In the genomic region with DNA sequence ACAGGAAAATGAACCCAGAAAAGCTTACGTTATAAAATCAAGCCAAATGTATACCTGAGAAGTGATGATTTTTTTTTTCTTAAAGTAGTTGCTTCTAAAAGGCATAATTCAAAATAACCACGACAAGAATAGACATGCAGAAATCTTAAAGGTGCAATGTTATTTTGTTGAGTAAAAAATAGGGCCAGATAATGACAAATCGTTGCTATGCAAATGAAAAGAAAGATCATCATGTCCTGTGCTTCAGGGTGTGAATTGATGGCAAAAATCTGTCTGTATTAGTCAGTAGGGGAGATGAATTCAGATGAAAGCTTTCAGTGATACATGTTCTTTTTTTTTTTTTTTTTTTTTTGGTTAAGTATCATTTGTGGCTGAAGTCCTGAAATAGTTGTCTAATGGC, we compare ENCODE assay signal across 26 cellular contexts. TPM values are rescaled to one million over a fixed set of nuclear protein-coding genes. Genes with fewer than 3 reads are reported as not detected.
"Had no signal": no experiment of that assay in that cellular context is flagged by ENCODE, and none has a peak within 500 bp of the region (broad histone marks: within the 10 kb centered on the region; RNA-seq: fewer than 3 reads in every experiment).

No MANE protein-coding gene starts in this region.

- ATAC-seq: left lobe of liver; natural killer cell treated with Interleukin-12 subunit alpha and Interleukin-12 subunit beta and Interleukin-15 and Interleukin-18, amount 100 ng/mL, for 72 hours; pancreas; right lobe of liver; stimulated activated naive CD8-positive, alpha-beta T cell treated with anti-CD3 and anti-CD28 coated beads, Interleukin-15, amount 100 ng/mL, for 72 hours had no signal

- H3K27me3 ChIP-seq: esophagus squamous epithelium, neutrophil, pancreas, right lobe of liver, thyroid gland, vagina had no signal

- DNase-seq: effector CD8-positive, alpha-beta T cell; erythroblast; esophagus squamous epithelium; hypothalamus; kidney; mucosa of descending colon; naive B cell; pancreas; right lobe of liver; stimulated activated CD4-positive, alpha-beta T cell treated with anti-CD3 and anti-CD28 coated beads, Interleukin-12 subunit alpha, Interleukin-12 subunit beta, amount 100 ng/mL, for 4 hours; stimulated activated CD4-positive, alpha-beta T cell treated with anti-CD3 and anti-CD28 coated beads, Interleukin-1b, Interleukin-23, amount 100 ng/mL, for 48 hours; stimulated activated CD4-positive, alpha-beta T cell treated with anti-CD3 and anti-CD28 coated beads, Interleukin-4, amount 100 ng/mL, for 1 hour; stimulated activated CD8-positive, alpha-beta memory T cell treated with anti-CD3 and anti-CD28 coated beads, Interleukin-4, amount 100 ng/mL, for 48 hours; stimulated activated naive CD4-positive, alpha-beta T cell; stimulated activated naive CD8-positive, alpha-beta T cell treated with anti-CD3 and anti-CD28 coated beads, Interleukin-15, amount 100 ng/mL, for 72 hours; thyroid gland; trophoblast cell had no signal

- H3K4me3 ChIP-seq: esophagus squamous epithelium, lung, mucosa of descending colon, pancreas, right lobe of liver, smooth muscle cell, thyroid gland, vagina had no signal

- H3K4me1 ChIP-seq: pancreas, right lobe of liver, thyroid gland had no signal

- H3K9me3 ChIP-seq: esophagus squamous epithelium, mucosa of descending colon, neutrophil, pancreas, right lobe of liver, thyroid gland, vagina had no signal

- H3K27ac ChIP-seq: neutrophil, pancreas, right lobe of liver, thyroid gland, vagina had no signal

- H3K36me3 ChIP-seq: esophagus squamous epithelium, neutrophil, pancreas, right lobe of liver, thyroid gland, vagina had no signal

RNA-seq across cellular contexts. Expression of gene LYPD6B, which starts 24.0 kb away (rescaled TPM):
- total RNA-seq: endothelial cell of umbilical vein; left lobe of liver; natural killer cell treated with Interleukin-12 subunit alpha and Interleukin-12 subunit beta and Interleukin-15 and Interleukin-18, amount 100 ng/mL, for 72 hours; neural crest cell; posterior vena cava had no signal
- polyA plus RNA-seq: endothelial cell of umbilical vein had no signal
